In genomic region chr22:44701824-44702478, GRCh38 we compare ENCODE assay signal across 8 cellular contexts.
DNase-seq lines count a peak whose midpoint lies in the region; ATAC-seq and TF ChIP-seq lines count a peak whose summit lies in the region.

Gene PRR5, plus strand, starts transcription at chr22:44702204. Its CDS starts 271 bp downstream, at chr22:44702475.

- peak within 1 kb of the TSS; percentile 62 for H3K4me3 ChIP-seq in epithelial cell of esophagus (ENCODE audit: low read length)
- H3K4me3 ChIP-seq in mucosa of rectum (ENCODE audit: low read length in 2 of 2), result peak within 1 kb of the TSS; percentile 73 to 74

- TF ChIP-seq CTCF in epithelial cell of esophagus (IDR thresholded peaks at IDR 0.05; ENCODE audit: insufficient read depth, low read depth, low read length, missing control alignments), result no peak

- peaks cover 14% of the 10 kb centered on the region in 2 donors for H3K4me1 ChIP-seq in mucosa of rectum (ENCODE audit: control insufficient read depth in 2 of 2, insufficient read depth in 2 of 2, low read length in 2 of 2)

- no peaks in the 10 kb centered on the region for H3K36me3 ChIP-seq in mucosa of rectum (ENCODE audit: control insufficient read depth in 2 of 2, insufficient read depth in 2 of 2, low read length in 2 of 2)

- H3K9me3 ChIP-seq in mucosa of rectum (ENCODE audit: control insufficient read depth in 2 of 2, low read length in 2 of 2), result no peaks in the 10 kb centered on the region

- H3K27me3 ChIP-seq in mucosa of rectum (ENCODE audit: control insufficient read depth in 2 of 2, insufficient read depth in 2 of 2, low read length in 2 of 2), result no peaks in the 10 kb centered on the region

- ATAC-seq in HG03060 (IDR thresholded peaks at IDR 0.05; ENCODE audit: low read depth, unreplicated experiment), result peak; percentile 37

- DNase-seq in NCI-H345 (lab: John Stamatoyannopoulos, UW), result peak; percentile 63
- DNase-seq in NCI-H345 treated with DMSO at 0.1 percent for 48 hours (lab: John Stamatoyannopoulos, UW; ENCODE audit: unreplicated experiment), result no peak
- peak; percentile 63 for DNase-seq in NOMO-1 treated with dmso at 0.1 percent for 144 hours (lab: John Stamatoyannopoulos, UW; ENCODE audit: unreplicated experiment)
- DNase-seq in activated CD8-positive, alpha-beta memory T cell treated with anti-CD3 and anti-CD28 coated beads, Interleukin-2, amount 50 U/mL, for 4 hours, result peak; percentile 73
- DNase-seq in epithelial cell of esophagus (ENCODE audit: low read depth), result peak; percentile 72
- DNase-seq in stimulated activated CD8-positive, alpha-beta memory T cell treated with anti-CD3 and anti-CD28 coated beads, Interleukin-4, amount 100 ng/mL, for 48 hours, result peak; percentile 81

- H3K9ac ChIP-seq in mucosa of rectum (ENCODE audit: low read depth in 1 of 2, low read length in 2 of 2), result peak within 1 kb of the TSS; percentile 60 to 73

- peak within 1 kb of the TSS; percentile 64 to 77 for H3K27ac ChIP-seq in mucosa of rectum (ENCODE audit: low read depth in 2 of 2, low read length in 2 of 2)
